In genomic region chr3:196837819-196838420, GRCh38 we compare ENCODE assay signal across 8 cellular contexts. TPM values are rescaled to one million over a fixed set of nuclear protein-coding genes. Genes with fewer than 3 reads are reported as not detected.
DNase-seq lines count a peak whose midpoint lies in the region; ATAC-seq, FAIRE-seq and TF ChIP-seq lines count a peak whose summit lies in the region.

No MANE protein-coding gene starts in this region.

- TF ChIP-seq EP300 in HepG2 (IDR thresholded peaks at IDR 0.05; ENCODE audit: low read depth in 2 of 2, low read length in 2 of 2) (no peak), HepG2 (CRISPR knock-in tag; IDR thresholded peaks at IDR 0.05; ENCODE audit: borderline replicate concordance) (no peak)

- no peak overlapping the region for H2AFZ ChIP-seq in HepG2 (ENCODE audit: low read length)

- H4K20me1 ChIP-seq in HepG2 (ENCODE audit: insufficient read depth, low read length), result no peaks in the 10 kb centered on the region

- no peak overlapping the region for H3K4me2 ChIP-seq in HepG2 (ENCODE audit: low read depth, low read length)

- 52% methylated on average over 2 of the region's 3 CpGs for WGBS in HepG2 (ENCODE audit: low lambda C conversion rate)

- in situ Hi-C loops in HepG2 (cut with HindIII; ENCODE audit: extremely low pct_ligation_motif_present, low pct_unique_long_range_greater_than_20kb), result no loop called here

- peak; percentile 67 for ATAC-seq in GM21825 (IDR thresholded peaks at IDR 0.05; ENCODE audit: unreplicated experiment)
- ATAC-seq in HepG2, result peak; percentile 78
- ATAC-seq in HG02852 (IDR thresholded peaks at IDR 0.05; ENCODE audit: unreplicated experiment), result no peak

- CTCF ChIA-PET in HepG2 (lab: Yijun Ruan, JAX; ENCODE audit: low intra/inter-chr PET ratio, low total read pairs), result interaction anchor here (1.6 to 2.1 kb wide), 2 partner anchors 104 to 132 kb away, joined by 6 to 10 read pairs; partner anchors contain the start of gene NCBP2

- no peaks in the 10 kb centered on the region for H3K79me2 ChIP-seq in HepG2 (ENCODE audit: insufficient read depth, low read length)

- H3K4me1 ChIP-seq in BE2C (no peaks in the 10 kb centered on the region), HepG2 (ENCODE audit: insufficient read depth, low read length) (peaks cover 58% of the 10 kb centered on the region)

- H3K9ac ChIP-seq in HepG2 (ENCODE audit: insufficient read depth, low read depth, low read length), result no peak overlapping the region

- no peak overlapping the region for H3K4me3 ChIP-seq in BE2C (ENCODE audit: low read depth, low read length)
- no peak overlapping the region for H3K4me3 ChIP-seq in choroid plexus epithelial cell (ENCODE audit: low read depth, low read length)
- H3K4me3 ChIP-seq in HepG2 (replicated peaks in 1 of 3; ENCODE audit: insufficient read depth in 1 of 3, low read depth in 2 of 3, low read length in 3 of 3), result no peak overlapping the region

- H3K9me3 ChIP-seq in BE2C (no peaks in the 10 kb centered on the region), HepG2 (ENCODE audit: low read length) (no peaks in the 10 kb centered on the region)

- BruUV-seq in HepG2 (replicated peaks; lab: Mats Ljungman, UMichigan), result no TSS peak

- FAIRE-seq in HepG2 (lab: Jason Lieb, UNC), result peak; percentile 51

- no peak for TF ChIP-seq POLR2A in HepG2 (IDR thresholded peaks at IDR 0.05; ENCODE audit: insufficient read depth in 1 of 2, low read depth in 2 of 2, low read length in 2 of 2)

- TF ChIP-seq CTCF in BE2C (IDR thresholded peaks at IDR 0.05; ENCODE audit: low read depth, low read length), result peak; percentile 94
- TF ChIP-seq CTCF in choroid plexus epithelial cell (conservative IDR thresholded peaks at IDR 0.05; ENCODE audit: low read depth, low read length), result peak; percentile 85
- TF ChIP-seq CTCF in HepG2 (CRISPR knock-in tag; IDR thresholded peaks at IDR 0.05), result peak; percentile 87

- peak; percentile 73 for DNase-seq in BE2C
- DNase-seq in NCI-H2107 treated with DMSO at 0.1 percent for 48 hours (lab: John Stamatoyannopoulos, UW; ENCODE audit: unreplicated experiment), result peak; percentile 91
- peak; percentile 63 for DNase-seq in activated CD4-positive, CD25-positive, alpha-beta regulatory T cell treated with anti-CD3 and anti-CD28 coated beads, Interleukin-2, amount 50 U/mL, for 72 hours
- peak; percentile 69 for DNase-seq in choroid plexus epithelial cell (ENCODE audit: low read depth)
- DNase-seq in HepG2 (ENCODE audit: low spot score), result peak; percentile 72
- DNase-seq in stimulated activated CD8-positive, alpha-beta memory T cell treated with anti-CD3 and anti-CD28 coated beads, Interleukin-12 subunit alpha, Interleukin-12 subunit beta, amount 100 ng/mL, for 4 hours (ENCODE audit: low read depth), result peak; percentile 36

- intact Hi-C loops in HepG2 (cut with micrococcal nuclease; ENCODE audit: unreplicated experiment), result loop anchor here (1.0 to 2.0 kb wide), 2 partner anchors 109 to 131 kb away; no protein-coding TSS in a partner anchor

- H3K27me3 ChIP-seq in BE2C (no peaks in the 10 kb centered on the region), HepG2 (ENCODE audit: control insufficient read depth in 1 of 2, insufficient read depth in 2 of 2, low read length in 2 of 2) (no peaks in the 10 kb centered on the region)

- peak overlapping the region; percentile 39 for H3K27ac ChIP-seq in HepG2 (ENCODE audit: extremely low read length, insufficient read depth, low read length)

- H3K36me3 ChIP-seq in BE2C (no peaks in the 10 kb centered on the region), HepG2 (replicated peaks in 1 of 2; ENCODE audit: control insufficient read depth in 1 of 2, insufficient read depth in 2 of 2, low read length in 2 of 2) (no peaks in the 10 kb centered on the region)

- TF ChIP-seq RAD21 in HepG2 (CRISPR knock-in tag; IDR thresholded peaks at IDR 0.05), result peak; percentile 67; the same call in 1 of the 2 replicates

- POLR2A ChIA-PET in HepG2 (lab: Yijun Ruan, JAX), result no interaction called here

TF ChIP-seq in HepG2, 621 proteins besides CTCF, POLR2A, EP300 and RAD21 (continues in another document):
- TF ChIP-seq CEBPG (CRISPR knock-in tag; IDR thresholded peaks at IDR 0.05), result peak; percentile 72
- TF ChIP-seq GATAD2A (CRISPR knock-in tag; IDR thresholded peaks at IDR 0.05), result peak; percentile 60
- TF ChIP-seq HNRNPL (IDR thresholded peaks at IDR 0.05; ENCODE audit: low read depth, low read length), result no peak
- peak; percentile 89 for TF ChIP-seq ZBTB33 (CRISPR knock-in tag; IDR thresholded peaks at IDR 0.05)
- no peak for TF ChIP-seq SSRP1 (CRISPR knock-in tag; IDR thresholded peaks at IDR 0.05)
- TF ChIP-seq ZNF614 (CRISPR knock-in tag; IDR thresholded peaks at IDR 0.05; ENCODE audit: borderline replicate concordance), result peak; percentile 51; the same call in 1 of the 2 replicates
- TF ChIP-seq SMAD3 (CRISPR knock-in tag; IDR thresholded peaks at IDR 0.05), result 0 out of 2 replicates have a peak, but pooled peaks have one; percentile 43
- no peak for TF ChIP-seq IKZF1 (IDR thresholded peaks at IDR 0.05)
- no peak for TF ChIP-seq TCF7L2 (IDR thresholded peaks at IDR 0.05; ENCODE audit: low read depth, low read length)
- TF ChIP-seq HMG20B (CRISPR knock-in tag; conservative IDR thresholded peaks at IDR 0.05), result no peak
- 0 out of 2 replicates have a peak, but pooled peaks have one; percentile 28 for TF ChIP-seq DRAP1 (CRISPR knock-in tag; IDR thresholded peaks at IDR 0.05)
- 0 out of 2 replicates have a peak, but pooled peaks have one; percentile 17 for TF ChIP-seq BCL6 (CRISPR knock-in tag; IDR thresholded peaks at IDR 0.05)
- TF ChIP-seq RXRA (CRISPR knock-in tag; IDR thresholded peaks at IDR 0.05), result peak; percentile 18; the same call in 1 of the 2 replicates
- TF ChIP-seq HOXA3 (CRISPR knock-in tag; IDR thresholded peaks at IDR 0.05), result 0 out of 2 replicates have a peak, but pooled peaks have one; percentile 19
- no peak for TF ChIP-seq SNAPC5 (CRISPR knock-in tag; IDR thresholded peaks at IDR 0.05; ENCODE audit: borderline replicate concordance)
- TF ChIP-seq SMC3 (IDR thresholded peaks at IDR 0.05; ENCODE audit: low read length), result peak; percentile 70
- TF ChIP-seq MIXL1 (CRISPR knock-in tag; IDR thresholded peaks at IDR 0.05), result 0 out of 2 replicates have a peak, but pooled peaks have one; percentile 14
- no peak for TF ChIP-seq GABPA (IDR thresholded peaks at IDR 0.05; ENCODE audit: low read depth, low read length)
- TF ChIP-seq GABPA (CRISPR knock-in tag; IDR thresholded peaks at IDR 0.05; ENCODE audit: low read depth), result peak; percentile 15; the same call in 1 of the 2 replicates
- TF ChIP-seq ZNF644 (CRISPR knock-in tag; IDR thresholded peaks at IDR 0.05; ENCODE audit: low read depth), result 0 out of 2 replicates have a peak, but pooled peaks have one; percentile 58
- no peak for TF ChIP-seq NFE2 (CRISPR knock-in tag; IDR thresholded peaks at IDR 0.05)
- no peak for TF ChIP-seq SOX13 (IDR thresholded peaks at IDR 0.05)
- TF ChIP-seq SOX13 (CRISPR knock-in tag; conservative IDR thresholded peaks at IDR 0.05 in 1 of 2, IDR thresholded peaks at IDR 0.05 in 1 of 2), result no peak; a peak in 1 of 4 replicates

RNA-seq across cellular contexts. Expression of gene SENP5, which starts 29.8 kb away (rescaled TPM):
- polyA plus RNA-seq in BE2C (2012; ENCODE audit: insufficient read depth, insufficient read length, low read depth), result 19.5 TPM
- total RNA-seq in HepG2 (2016; rRNA removed; fragmentation: Illumina TruSeq; extraction: Trizol), result 30.9 and 45.2 TPM in 2 replicates
- 9.7 and 12.6 TPM in 2 replicates for total RNA-seq in HepG2 (2016; cell fraction: cytosol; rRNA removed; fragmentation: Illumina TruSeq; extraction: Trizol; ENCODE audit: low read depth)
- 30.3 and 40.5 TPM in 2 replicates for total RNA-seq in HepG2 (2016; cell fraction: insoluble cytoplasmic fraction; rRNA removed; fragmentation: Illumina TruSeq; extraction: Trizol)
- 24.2 and 24.5 TPM in 2 replicates for total RNA-seq in HepG2 (2016; cell fraction: membrane; rRNA removed; fragmentation: Illumina TruSeq; extraction: Trizol)
- total RNA-seq in HepG2 (2016; cell fraction: nucleus; rRNA removed; fragmentation: Illumina TruSeq; extraction: Trizol), result 34.9 and 40.2 TPM in 2 replicates
- polyA plus RNA-seq in HepG2 (2011; rRNA removed), result 17.6 and 18.7 TPM in 2 replicates
- 5.6 and 8.4 TPM in 2 replicates for polyA plus RNA-seq in HepG2 (2011; cell fraction: cytosol; rRNA removed)
- 14.6 and 18.5 TPM in 2 replicates for polyA plus RNA-seq in HepG2 (2011; cell fraction: nucleus; rRNA removed)
- 12.5 and 13.3 TPM in 2 replicates for polyA plus RNA-seq in HepG2 (2012)
- polyA plus RNA-seq in HepG2 (2016; cell fraction: cytosol; fragmentation: Illumina TruSeq; extraction: Trizol; ENCODE audit: low read depth), result 4.8 and 5.6 TPM in 2 replicates
- polyA plus RNA-seq in HepG2 (2016; cell fraction: insoluble cytoplasmic fraction; fragmentation: Illumina TruSeq; extraction: Trizol; ENCODE audit: low read depth), result 17.3 and 18.0 TPM in 2 replicates
- polyA plus RNA-seq in HepG2 (2016; cell fraction: membrane; fragmentation: Illumina TruSeq; extraction: Trizol; ENCODE audit: low read depth), result 7.5 and 10.0 TPM in 2 replicates
- polyA plus RNA-seq in HepG2 (2016; cell fraction: nucleus; fragmentation: Illumina TruSeq; extraction: Trizol; ENCODE audit: insufficient read depth, low read depth), result 28.9 and 29.5 TPM in 2 replicates
- 106 and 135 TPM in 2 replicates for polyA minus RNA-seq in HepG2 (2011; rRNA and poly(A)+ RNA removed; ENCODE audit: low replicate concordance)
- 35.1 and 39.0 TPM in 2 replicates for polyA minus RNA-seq in HepG2 (2011; cell fraction: cytosol; rRNA and poly(A)+ RNA removed)
- 52.5 and 54.3 TPM in 2 replicates for polyA minus RNA-seq in HepG2 (2011; cell fraction: nucleus; rRNA and poly(A)+ RNA removed)

Comparison
In these comparisons a context has a peak if more than half of its experiments do, and no peak if none do; other contexts are left out.
1. DNase-seq: peak in every context shown above with its lines; median percentile 91 in NCI-H2107 treated with DMSO at 0.1 percent for 48 hours; 73 in BE2C; 72 in HepG2; 69 in choroid plexus epithelial cell; 63 in activated CD4-positive, CD25-positive, alpha-beta regulatory T cell treated with anti-CD3 and anti-CD28 coated beads, Interleukin-2, amount 50 U/mL, for 72 hours; 36 in stimulated activated CD8-positive, alpha-beta memory T cell treated with anti-CD3 and anti-CD28 coated beads, Interleukin-12 subunit alpha, Interleukin-12 subunit beta, amount 100 ng/mL, for 4 hours.